Comparison of ENCODE assay signal across 20 cellular contexts in the genomic region with DNA sequence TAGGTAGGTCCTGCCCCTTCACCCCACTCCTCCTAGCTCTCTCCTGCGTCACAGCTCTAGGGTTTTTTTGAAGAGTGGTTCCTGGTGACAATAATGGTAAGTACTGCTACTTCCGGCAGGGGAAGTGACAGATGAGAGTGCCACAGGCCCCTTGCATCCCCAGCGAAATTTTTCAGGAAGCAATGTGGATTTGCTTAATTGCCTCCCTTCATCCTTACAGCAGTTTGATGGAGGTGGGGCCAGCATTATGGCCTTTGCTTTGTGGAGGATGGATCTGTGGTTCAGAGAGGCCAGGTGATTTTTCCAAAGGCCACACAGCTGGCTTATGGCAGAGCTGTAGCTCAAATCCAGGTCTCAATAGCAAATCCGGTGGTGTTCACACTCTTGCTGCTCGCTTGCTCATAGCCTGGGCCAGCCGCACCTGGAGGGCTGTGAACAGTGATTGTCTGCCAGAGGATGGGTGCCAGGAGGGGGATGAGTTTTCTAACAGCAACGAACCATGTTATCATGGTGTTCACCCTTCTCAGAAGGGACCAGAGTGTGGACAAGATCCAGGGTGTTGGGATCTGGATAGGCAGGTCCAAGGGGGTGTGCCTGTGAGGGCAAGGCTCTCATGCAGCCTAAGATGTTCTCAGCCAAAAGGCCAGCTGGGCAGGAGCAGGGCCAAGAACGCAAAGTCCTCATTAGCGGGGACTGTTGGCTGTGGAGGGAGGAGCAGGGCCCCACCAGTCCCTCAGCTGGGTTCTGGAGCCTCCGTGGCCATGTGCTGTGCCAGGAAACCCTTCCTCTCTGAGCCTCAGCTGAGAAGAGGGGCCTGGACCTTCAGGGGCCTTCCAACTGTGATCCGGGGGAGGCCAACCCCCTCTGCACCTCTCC.
DNase-seq lines count a peak whose midpoint lies in the region; ATAC-seq and TF ChIP-seq lines count a peak whose summit lies in the region.
"Had no signal": no experiment of that assay in that cellular context is flagged by ENCODE, and none has a peak within 500 bp of the region (broad histone marks: within the 10 kb centered on the region; RNA-seq: fewer than 3 reads in every experiment).

No MANE protein-coding gene starts in this region.

- ATAC-seq in GM21367 (IDR thresholded peaks at IDR 0.05; ENCODE audit: unreplicated experiment), result no peak
- ATAC-seq: activated CD8-positive, alpha-beta T cell treated with anti-CD3 and anti-CD28 coated beads for 36 hours; left lung; SK-N-SH treated with all-trans-retinoic acid at 6 μM for 48 hours had no signal

- H3K27me3 ChIP-seq in suprapubic skin, result no peaks in the 10 kb centered on the region
- H3K27me3 ChIP-seq: left lung had no signal

- no peaks in the 10 kb centered on the region for H3K36me3 ChIP-seq in suprapubic skin
- H3K36me3 ChIP-seq: left lung had no signal

- WGBS in suprapubic skin, result 73% methylated on average over 8 of the region's 11 CpGs

- TF ChIP-seq EP300 in suprapubic skin (IDR thresholded peaks at IDR 0.05), result no peak

- peaks cover 11% of the 10 kb centered on the region for H3K4me1 ChIP-seq in suprapubic skin
- H3K4me1 ChIP-seq: left lung had no signal

- TF ChIP-seq POLR2A in suprapubic skin (IDR thresholded peaks at IDR 0.05), result no peak

- no peak for TF ChIP-seq CTCF in suprapubic skin (IDR thresholded peaks at IDR 0.05)

- peak in 53 of 58 donors; percentile 10 to 93 (median 69) for DNase-seq in anterior cingulate cortex (lab: John Stamatoyannopoulos, UW)
- peak; percentile 42 for DNase-seq in globus pallidus (ENCODE audit: low spot score)
- DNase-seq in medulla oblongata (ENCODE audit: extremely low spot score), result peak; percentile 17
- no peak for DNase-seq in suprapubic skin (ENCODE audit: low spot score in 2 of 2)
- no peak for DNase-seq in amniotic stem cell (lab: John Stamatoyannopoulos, UW)
- no peak for DNase-seq in NCI-H774 (lab: John Stamatoyannopoulos, UW)
- DNase-seq in GM03348 (ENCODE audit: low spot score), result no peak
- DNase-seq: activated CD8-positive, alpha-beta T cell treated with anti-CD3 and anti-CD28 coated beads for 36 hours; activated naive CD4-positive, alpha-beta T cell; activated T-cell treated with anti-CD3 and anti-CD28 coated beads, Interleukin-2, amount 50 U/mL, for 1 hour; DMS79 treated with DMSO at 0.1 percent for 48 hours; effector CD4-positive, alpha-beta T cell; HCEC 1CT; left lung; NCI-H1092; NCI-H2081; NCI-H510A; stimulated activated naive CD4-positive, alpha-beta T cell treated with Interleukin-2 at 50 U/mL for 16 hours had no signal

- H3K9me3 ChIP-seq in suprapubic skin, result no peaks in the 10 kb centered on the region
- H3K9me3 ChIP-seq: left lung had no signal

- H3K4me3 ChIP-seq in suprapubic skin, result no peak overlapping the region
- H3K4me3 ChIP-seq: left lung had no signal

- peak overlapping the region; percentile 63 for H3K27ac ChIP-seq in suprapubic skin
- H3K27ac ChIP-seq: left lung had no signal

Comparison
In these comparisons a context has a peak if more than half of its experiments do, and no peak if none do; other contexts are left out.
1. DNase-seq: peak in anterior cingulate cortex (53 of 58), globus pallidus (single experiment) and medulla oblongata (single experiment); none in suprapubic skin (0 of 2), amniotic stem cell (single experiment), NCI-H774 (single experiment) and GM03348 (single experiment).